ENCODE assay signal across 18 cellular contexts in the genomic region with DNA sequence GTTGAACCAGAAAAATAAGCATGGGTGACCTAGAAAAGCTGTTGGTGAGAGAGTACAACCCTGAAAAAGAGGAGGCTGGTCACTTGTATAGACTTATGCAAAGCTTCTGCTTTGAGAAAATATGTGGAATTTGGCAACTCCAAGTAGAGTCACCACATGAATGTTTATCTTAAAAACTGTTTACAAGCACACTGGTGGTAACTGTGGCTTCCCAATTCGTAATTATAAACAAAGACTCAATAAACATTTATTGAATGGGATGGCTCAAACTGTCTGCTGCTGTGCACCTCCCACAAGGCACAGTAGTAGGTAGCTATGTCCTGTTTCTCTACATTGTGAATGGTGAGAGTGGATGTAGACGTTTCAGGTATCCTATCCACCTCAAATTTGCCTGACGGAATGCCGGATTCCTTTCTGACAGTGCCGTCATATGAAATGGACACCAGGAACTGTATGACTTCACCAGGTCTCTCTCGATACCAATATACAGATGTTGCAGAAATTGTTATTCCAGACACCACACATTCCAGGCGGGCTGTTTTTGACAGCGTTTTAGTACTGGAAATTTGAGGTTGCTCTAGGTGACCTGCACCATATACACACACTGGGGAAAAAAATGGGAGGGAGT.
DNase-seq lines count a peak whose midpoint lies in the region; ATAC-seq and TF ChIP-seq lines count a peak whose summit lies in the region.
"Had no signal": no experiment of that assay in that cellular context is flagged by ENCODE, and none has a peak within 500 bp of the region (broad histone marks: within the 10 kb centered on the region; RNA-seq: fewer than 3 reads in every experiment).

No MANE protein-coding gene starts in this region.

- H3K4me2 ChIP-seq in GM23248 (ENCODE audit: unreplicated experiment) (no peak overlapping the region), hepatocyte (no peak overlapping the region)

- no peak overlapping the region for H3K9ac ChIP-seq in GM23248

- H3K9me2 ChIP-seq in GM23248 (ENCODE audit: insufficient read depth) (no peaks in the 10 kb centered on the region), hepatocyte (replicated peaks; ENCODE audit: insufficient read depth) (no peaks in the 10 kb centered on the region)

- TF ChIP-seq CTCF in hepatocyte (IDR thresholded peaks at IDR 0.05; ENCODE audit: poor library complexity) (no peak), left lung (IDR thresholded peaks at IDR 0.05) (no peak), coronary artery (IDR thresholded peaks at IDR 0.05) (no peak)

- H3K4me1 ChIP-seq in GM23248 (ENCODE audit: insufficient read depth), result peaks cover 17% of the 10 kb centered on the region
- H3K4me1 ChIP-seq in hepatocyte (ENCODE audit: insufficient read depth), result no peaks in the 10 kb centered on the region
- H3K4me1 ChIP-seq in left lung, result peaks cover 6 to 41% of the 10 kb centered on the region in 2 donors
- H3K4me1 ChIP-seq: Peyer's patch, right lobe of liver had no signal

- H3K27me3 ChIP-seq in GM23248 (replicated peaks; ENCODE audit: insufficient read depth) (no peaks in the 10 kb centered on the region), hepatocyte (no peaks in the 10 kb centered on the region), left lung (no peaks in the 10 kb centered on the region)
- H3K27me3 ChIP-seq: Peyer's patch, right lobe of liver had no signal

- H3K36me3 ChIP-seq in GM23248 (ENCODE audit: low read depth) (no peaks in the 10 kb centered on the region), hepatocyte (replicated peaks; ENCODE audit: insufficient read depth, low read depth) (no peaks in the 10 kb centered on the region), left lung (no peaks in the 10 kb centered on the region)
- H3K36me3 ChIP-seq: Peyer's patch, right lobe of liver had no signal

- H3K4me3 ChIP-seq in GM23248, result no peak overlapping the region
- H3K4me3 ChIP-seq in hepatocyte, result no peak overlapping the region
- H3K4me3 ChIP-seq in left lung, result no peak overlapping the region
- H3K4me3 ChIP-seq in coronary artery, result no peak overlapping the region
- H3K4me3 ChIP-seq: Peyer's patch, right lobe of liver, SK-N-MC had no signal

- no peaks in the 10 kb centered on the region for H3K9me3 ChIP-seq in GM23248 (ENCODE audit: low read depth)
- H3K9me3 ChIP-seq in hepatocyte (ENCODE audit: low read depth), result no peaks in the 10 kb centered on the region
- H3K9me3 ChIP-seq in left lung, result no peaks in the 10 kb centered on the region
- H3K9me3 ChIP-seq: Peyer's patch, right lobe of liver had no signal

- H3K4me1 Mint-ChIP-seq in activated naive CD8-positive, alpha-beta T cell treated with anti-CD3 and anti-CD28 coated beads, Interleukin-2, amount 10 ng/mL, durations not matched to agents 7 days and 5 days, result peaks cover 31% of the 10 kb centered on the region
- H3K4me1 Mint-ChIP-seq in naive thymus-derived CD8-positive, alpha-beta T cell, result peaks cover 7 to 68% (median 29%) of the 10 kb centered on the region in 4 donors

- H3K79me2 ChIP-seq in GM23248 (ENCODE audit: insufficient read depth), result no peaks in the 10 kb centered on the region
- H3K79me2 ChIP-seq in hepatocyte, result no peaks in the 10 kb centered on the region

- H3K27ac Mint-ChIP-seq in activated naive CD8-positive, alpha-beta T cell treated with anti-CD3 and anti-CD28 coated beads, Interleukin-2, amount 10 ng/mL, durations not matched to agents 7 days and 5 days, result peak overlapping the region; percentile 54
- H3K27ac Mint-ChIP-seq in naive thymus-derived CD8-positive, alpha-beta T cell, result peak overlapping the region in 7 of 10 donors; percentile 56 to 97 (median 75)

- H3K27me3 Mint-ChIP-seq in activated naive CD8-positive, alpha-beta T cell treated with anti-CD3 and anti-CD28 coated beads, Interleukin-2, amount 10 ng/mL, durations not matched to agents 7 days and 5 days, result no peaks in the 10 kb centered on the region
- H3K27me3 Mint-ChIP-seq in naive thymus-derived CD8-positive, alpha-beta T cell, result no peaks in the 10 kb centered on the region

- POLR2A ChIA-PET in activated naive CD8-positive, alpha-beta T cell treated with anti-CD3 and anti-CD28 coated beads, Interleukin-2, amount 10 ng/mL, durations not matched to agents 7 days and 5 days (lab: Charles Lee), result interaction anchor here (1.5 kb wide), 1 partner anchor 84 kb away, joined by 4 read pairs; no protein-coding TSS in a partner anchor
- POLR2A ChIA-PET in naive thymus-derived CD8-positive, alpha-beta T cell (lab: Charles Lee), result interaction anchor here (0.9 kb wide), 1 partner anchor 15 kb away, joined by 3 read pairs; no protein-coding TSS in a partner anchor

- 29 to 33% methylated on average over 8 of the region's 8 CpGs for WGBS in GM23248 (ENCODE audit: low coverage in 1 of 2, low lambda C conversion rate in 2 of 2, missing lambda C conversion rate in 2 of 2), 2 experiments
- 75% methylated on average over 8 of the region's 8 CpGs for WGBS in hepatocyte (ENCODE audit: low lambda C conversion rate, missing lambda C conversion rate)

- H3K27ac ChIP-seq in GM23248, result no peak overlapping the region
- no peak overlapping the region for H3K27ac ChIP-seq in hepatocyte
- peak overlapping the region in 1 of 2 donors; percentile 45 for H3K27ac ChIP-seq in left lung
- H3K27ac ChIP-seq in coronary artery, result no peak overlapping the region
- H3K27ac ChIP-seq: Peyer's patch, right lobe of liver, SK-N-MC had no signal

- no peaks in the 10 kb centered on the region for H3K9me3 Mint-ChIP-seq in activated naive CD8-positive, alpha-beta T cell treated with anti-CD3 and anti-CD28 coated beads, Interleukin-2, amount 10 ng/mL, durations not matched to agents 7 days and 5 days
- H3K9me3 Mint-ChIP-seq in naive thymus-derived CD8-positive, alpha-beta T cell, result no peaks in the 10 kb centered on the region

- H3K36me3 Mint-ChIP-seq in activated naive CD8-positive, alpha-beta T cell treated with anti-CD3 and anti-CD28 coated beads, Interleukin-2, amount 10 ng/mL, durations not matched to agents 7 days and 5 days, result no peaks in the 10 kb centered on the region
- no peaks in the 10 kb centered on the region for H3K36me3 Mint-ChIP-seq in naive thymus-derived CD8-positive, alpha-beta T cell

- H3K4me3 Mint-ChIP-seq in activated naive CD8-positive, alpha-beta T cell treated with anti-CD3 and anti-CD28 coated beads, Interleukin-2, amount 10 ng/mL, durations not matched to agents 7 days and 5 days, result peak overlapping the region; percentile 74
- H3K4me3 Mint-ChIP-seq in naive thymus-derived CD8-positive, alpha-beta T cell, result peak overlapping the region in 8 of 10 donors; percentile 40 to 88 (median 66)

- peaks cover 11% of the 10 kb centered on the region for H3F3A ChIP-seq in GM23248 (ENCODE audit: insufficient read depth)

- no peak for ATAC-seq in activated naive CD8-positive, alpha-beta T cell treated with anti-CD3 and anti-CD28 coated beads, Interleukin-2, amount 10 ng/mL, durations not matched to agents 7 days and 5 days (ENCODE audit: low read depth)
- no peak for ATAC-seq in naive thymus-derived CD8-positive, alpha-beta T cell
- no peak for ATAC-seq in left lung

- peak; percentile 48 for DNase-seq in AG20443 (ENCODE audit: low spot score)
- peak; percentile 42 for DNase-seq in GM23248
- no peak for DNase-seq in activated naive CD8-positive, alpha-beta T cell treated with anti-CD3 and anti-CD28 coated beads, Interleukin-2, amount 10 ng/mL, durations not matched to agents 7 days and 5 days
- DNase-seq in naive thymus-derived CD8-positive, alpha-beta T cell, result no peak
- no peak for DNase-seq in GOT3 (lab: John Stamatoyannopoulos, UW)
- no peak for DNase-seq in hepatocyte (ENCODE audit: low spot score)
- DNase-seq in left lung, result no peak
- no peak for DNase-seq in coronary artery (ENCODE audit: low spot score)
- DNase-seq: activated CD4-positive, alpha-beta T cell treated with anti-CD3 and anti-CD28 coated beads for 4 hours; activated T-cell treated with anti-CD3 and anti-CD28 coated beads for 4 hours; DMS79; effector CD4-positive, alpha-beta T cell; kidney; NCI-H146; right lobe of liver; stimulated activated CD4-positive, alpha-beta T cell treated with anti-CD3 and anti-CD28 coated beads, Interleukin-1b, Interleukin-23, amount 100 ng/mL, for 48 hours had no signal

- no peak overlapping the region for H2AFZ ChIP-seq in GM23248
- H2AFZ ChIP-seq in hepatocyte, result no peak overlapping the region

- in situ Hi-C loops in GM23248 (cut with MboI), result no loop called here

- H4K20me1 ChIP-seq in GM23248 (ENCODE audit: insufficient read depth) (no peaks in the 10 kb centered on the region), hepatocyte (ENCODE audit: insufficient read depth, poor library complexity, severe bottlenecking) (no peaks in the 10 kb centered on the region)

- intact Hi-C loops in left lung (cut with DNase I), result no loop called here

Comparison
In these comparisons a context has a peak if more than half of its experiments do, and no peak if none do; other contexts are left out.
1. DNase-seq: peak in AG20443 (single experiment) and GM23248 (single experiment); none in activated naive CD8-positive, alpha-beta T cell treated with anti-CD3 and anti-CD28 coated beads, Interleukin-2, amount 10 ng/mL, durations not matched to agents 7 days and 5 days (single experiment), naive thymus-derived CD8-positive, alpha-beta T cell (0 of 10), GOT3 (single experiment), hepatocyte (single experiment), left lung (0 of 2) and coronary artery (single experiment).